ENCODE assay signal across 9 cellular contexts in genomic region chr1:147542549-147542857, GRCh38. TPM values are rescaled to one million over a fixed set of nuclear protein-coding genes. Genes with fewer than 3 reads are reported as not detected.
A peak's percentile ranks its signal among the peaks of the same experiment; 100 is the strongest.
DNase-seq lines count a peak whose midpoint lies in the region; ATAC-seq and TF ChIP-seq lines count a peak whose summit lies in the region.
"Had no signal": no experiment of that assay in that cellular context is flagged by ENCODE, and none has a peak within 500 bp of the region (broad histone marks: within the 10 kb centered on the region; RNA-seq: fewer than 3 reads in every experiment).

No MANE protein-coding gene starts in this region.

- no peak for TF ChIP-seq CTCF in fibroblast of villous mesenchyme (IDR thresholded peaks at IDR 0.05; ENCODE audit: insufficient read depth, low read depth, low read length)

- H3K9me3 ChIP-seq in ES-I3 (ENCODE audit: control insufficient read depth, insufficient read depth, low read length) (no peaks in the 10 kb centered on the region), SJCRH30 (replicated peaks) (no peaks in the 10 kb centered on the region)

- peak in 1 of 2 experiments; percentile 10 for DNase-seq in SJCRH30
- peak; percentile 5 for DNase-seq in fibroblast of villous mesenchyme (ENCODE audit: low read depth)
- DNase-seq in skeletal muscle cell (ENCODE audit: low read depth): no peak
- DNase-seq in putamen (ENCODE audit: low spot score): no peak
- DNase-seq in OCI-M1 (lab: John Stamatoyannopoulos, UW): no peak
- DNase-seq in stimulated activated CD4-positive, alpha-beta T cell treated with anti-CD3 and anti-CD28 coated beads, Interleukin-2, amount 100 ng/mL, for 48 hours: no peak
- DNase-seq: NCI-H2029 treated with DMSO at 0.1 percent for 48 hours had no signal

- peaks cover 45% of the 10 kb centered on the region for H3K4me1 ChIP-seq in ES-I3 (ENCODE audit: insufficient read depth, low read length)
- H3K4me1 ChIP-seq in SJCRH30: peaks cover 14% of the 10 kb centered on the region; the same call in 1 of the 2 replicates

- H3K27me3 ChIP-seq in SJCRH30: no peaks in the 10 kb centered on the region

- H3K36me3 ChIP-seq in ES-I3 (ENCODE audit: insufficient read depth, low read length) (no peaks in the 10 kb centered on the region), SJCRH30 (no peaks in the 10 kb centered on the region)

- H3K4me3 ChIP-seq in SJCRH30: peak overlapping the region; percentile 86
- H3K4me3 ChIP-seq in fibroblast of villous mesenchyme (ENCODE audit: low read depth, low read length): peak overlapping the region; percentile 73
- H3K4me3 ChIP-seq in skeletal muscle cell (ENCODE audit: low read depth, low read length): peak overlapping the region; percentile 62

- no peak for ATAC-seq in HG03280 (IDR thresholded peaks at IDR 0.05; ENCODE audit: unreplicated experiment)

- no peak overlapping the region; the same call in 1 of the 2 replicates for H3K27ac ChIP-seq in SJCRH30

- H3K9ac ChIP-seq in ES-I3 (ENCODE audit: low read depth, low read length): peak overlapping the region; percentile 95

RNA-seq across cellular contexts. Expression of gene BCL9, which starts 1.2 kb away (rescaled TPM):
- total RNA-seq in SJCRH30 (2014; rRNA removed; shearing (Covaris generic)): 18.8 and 19.0 TPM in 2 replicates
- total RNA-seq in fibroblast of villous mesenchyme: 4.2 and 6.0 TPM in 2 replicates
